ENCODE assay signal across 16 cellular contexts in the genomic region with DNA sequence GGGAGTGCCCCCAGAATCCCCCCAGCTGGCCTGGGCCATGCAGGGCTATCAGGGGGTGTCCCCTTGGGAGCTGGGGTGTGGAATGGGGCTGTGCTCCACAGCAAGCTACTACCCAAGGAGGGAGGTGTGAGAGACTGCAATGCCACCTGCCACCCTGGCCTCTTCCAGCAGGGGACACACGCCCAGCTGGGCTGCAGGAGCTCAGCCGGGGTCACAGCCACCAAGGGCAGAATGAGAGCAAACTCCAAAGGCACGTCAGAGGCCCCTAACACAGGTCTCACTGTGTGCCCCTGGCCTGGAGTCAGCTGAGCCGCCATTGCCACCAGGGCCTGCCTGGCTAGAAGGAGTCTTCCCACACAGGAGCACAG. TPM values are rescaled to one million over a fixed set of nuclear protein-coding genes. Genes with fewer than 3 reads are reported as not detected.
DNase-seq lines count a peak whose midpoint lies in the region; ATAC-seq and TF ChIP-seq lines count a peak whose summit lies in the region.
"Had no signal": no experiment of that assay in that cellular context is flagged by ENCODE, and none has a peak within 500 bp of the region (broad histone marks: within the 10 kb centered on the region; RNA-seq: fewer than 3 reads in every experiment).

No MANE protein-coding gene starts in this region.

- H3K27me3 Mint-ChIP-seq in glutamatergic neuron (ENCODE audit: unreplicated experiment) = peaks cover 5% of the 10 kb centered on the region
- H3K27me3 Mint-ChIP-seq in CD4-positive, alpha-beta T cell = no peaks in the 10 kb centered on the region

- WGBS in neuronal stem cell (ENCODE audit: extremely low coverage in 2 of 2, insufficient read length in 2 of 2, insufficient replicate concordance in 1 of 2), 2 donors = no CpG with 5 or more reads among the region's 4 CpGs

- H2BK5ac ChIP-seq in neuronal stem cell (ENCODE audit: low read length) = no peak overlapping the region

- H3K9me3 ChIP-seq in right atrium auricular region (no peaks in the 10 kb centered on the region), neuronal stem cell (replicated peaks in 1 of 2; ENCODE audit: control insufficient read depth in 2 of 2, insufficient read depth in 1 of 2, low read depth in 1 of 2, low read length in 2 of 2) (no peaks in the 10 kb centered on the region)
- H3K9me3 ChIP-seq in CD4-positive, alpha-beta T cell (ENCODE audit: control insufficient read depth, low read length) = no peaks in the 10 kb centered on the region

- DNase-seq in Right ventricle myocardium inferior (ENCODE audit: missing footprints) = peak; percentile 58
- no peak for DNase-seq in right atrium auricular region (ENCODE audit: low spot score)
- no peak for DNase-seq in glutamatergic neuron
- no peak for DNase-seq in neuronal stem cell (ENCODE audit: low spot score)
- DNase-seq in CD4-positive, alpha-beta T cell = no peak
- DNase-seq in effector CD4-positive, alpha-beta T cell = no peak
- no peak for DNase-seq in NCI-H345 (lab: John Stamatoyannopoulos, UW)
- DNase-seq: C1 segment of cervical spinal cord, GF-D8, GM23248, HCEC 1CT, NCI-H1436, NCI-H2029 treated with DMSO at 0.1 percent for 48 hours, NCI-H748 treated with DMSO at 0.1 percent for 48 hours, RPMI8226 had no signal

- CTCF ChIA-PET in CD4-positive, alpha-beta T cell (lab: Charles Lee) = no interaction called here

- no peaks in the 10 kb centered on the region for H3K36me3 Mint-ChIP-seq in glutamatergic neuron (ENCODE audit: unreplicated experiment)
- peaks cover 18% of the 10 kb centered on the region for H3K36me3 Mint-ChIP-seq in CD4-positive, alpha-beta T cell (ENCODE audit: low read depth)

- H2BK15ac ChIP-seq in neuronal stem cell (ENCODE audit: low read length) = no peak overlapping the region

- peaks cover 40% of the 10 kb centered on the region for H3K79me1 ChIP-seq in neuronal stem cell (ENCODE audit: low read depth, low read length)

- no peak overlapping the region for H2BK120ac ChIP-seq in neuronal stem cell (ENCODE audit: low read depth, low read length)

- POLR2A ChIA-PET in CD4-positive, alpha-beta T cell (lab: Charles Lee) = no interaction called here

- no peak overlapping the region for H3K4ac ChIP-seq in neuronal stem cell (ENCODE audit: low read length)

- peak; percentile 32 for ATAC-seq in Right ventricle myocardium inferior
- ATAC-seq in CD4-positive, alpha-beta T cell (ENCODE audit: poor library complexity) = no peak
- ATAC-seq: K562 had no signal

- no peak overlapping the region for H3K9ac ChIP-seq in neuronal stem cell (ENCODE audit: low read depth, low read length, poor library complexity)
- H3K9ac ChIP-seq: GM23248 had no signal

- H3K23ac ChIP-seq in neuronal stem cell (ENCODE audit: low read depth, low read length, poor library complexity) = no peak overlapping the region

- no peak overlapping the region for H3K14ac ChIP-seq in neuronal stem cell (ENCODE audit: low read length)

- no peak overlapping the region for H4K91ac ChIP-seq in neuronal stem cell (ENCODE audit: low read depth, low read length, poor library complexity)

- peaks cover 22% of the 10 kb centered on the region for H3K4me1 Mint-ChIP-seq in glutamatergic neuron (ENCODE audit: low read depth, unreplicated experiment)
- peaks cover 1% of the 10 kb centered on the region for H3K4me1 Mint-ChIP-seq in CD4-positive, alpha-beta T cell (ENCODE audit: low read depth)

- H4K8ac ChIP-seq in neuronal stem cell (ENCODE audit: low read depth, low read length) = peak overlapping the region; percentile 29

- H3K4me2 ChIP-seq in neuronal stem cell (ENCODE audit: insufficient read depth, low read length, poor library complexity, severe bottlenecking) = no peak overlapping the region

- H3K18ac ChIP-seq in neuronal stem cell (ENCODE audit: low read length) = peak overlapping the region; percentile 38

- intact Hi-C loops in Right ventricle myocardium inferior (cut with DNase I) = no loop called here
- intact Hi-C loops in CD4-positive, alpha-beta T cell (cut with DNase I, micrococcal nuclease) = no loop called here

- peak overlapping the region; percentile 62 for H3K27ac Mint-ChIP-seq in glutamatergic neuron (ENCODE audit: unreplicated experiment)
- no peak overlapping the region for H3K27ac Mint-ChIP-seq in CD4-positive, alpha-beta T cell

- H2AFZ ChIP-seq in neuronal stem cell (ENCODE audit: low read length) = no peak overlapping the region
- H2AFZ ChIP-seq: GM23248 had no signal

- H3K27me3 ChIP-seq in right atrium auricular region (no peaks in the 10 kb centered on the region), neuronal stem cell (ENCODE audit: control insufficient read depth in 3 of 3, insufficient read depth in 3 of 3, low read depth in 1 of 3, low read length in 3 of 3) (no peaks in the 10 kb centered on the region)
- no peaks in the 10 kb centered on the region for H3K27me3 ChIP-seq in CD4-positive, alpha-beta T cell (ENCODE audit: control insufficient read depth, insufficient read depth, low read length)

- H3K4me3 Mint-ChIP-seq in glutamatergic neuron (ENCODE audit: unreplicated experiment) = no peak overlapping the region
- no peak overlapping the region for H3K4me3 Mint-ChIP-seq in CD4-positive, alpha-beta T cell

- no peaks in the 10 kb centered on the region for H3K9me3 Mint-ChIP-seq in glutamatergic neuron (ENCODE audit: unreplicated experiment)
- no peaks in the 10 kb centered on the region for H3K9me3 Mint-ChIP-seq in CD4-positive, alpha-beta T cell

- no peak overlapping the region for H2AK5ac ChIP-seq in neuronal stem cell (ENCODE audit: low read depth, low read length)

- no peak overlapping the region for H2BK12ac ChIP-seq in neuronal stem cell (ENCODE audit: low read length)

- no peak for TF ChIP-seq CTCF in right atrium auricular region (IDR thresholded peaks at IDR 0.05)
- TF ChIP-seq CTCF in glutamatergic neuron (IDR thresholded peaks at IDR 0.05; ENCODE audit: partially characterized antibody, unreplicated experiment) = no peak
- no peak for TF ChIP-seq CTCF in CD4-positive, alpha-beta T cell (IDR thresholded peaks at IDR 0.05)

- H3K4me3 ChIP-seq in right atrium auricular region (no peak overlapping the region), neuronal stem cell (ENCODE audit: low read length in 2 of 2) (no peak overlapping the region)
- H3K4me3 ChIP-seq: GM23248, K562 had no signal

- peaks cover 38% of the 10 kb centered on the region for H3K36me3 ChIP-seq in right atrium auricular region
- peaks cover 29 to 75% of the 10 kb centered on the region in 2 donors for H3K36me3 ChIP-seq in neuronal stem cell (replicated peaks in 1 of 2; ENCODE audit: control insufficient read depth in 2 of 2, insufficient read depth in 2 of 2, low read length in 2 of 2)

- H3K4me1 ChIP-seq in right atrium auricular region = peaks cover 0 to 63% of the 10 kb centered on the region in 2 donors
- peaks cover 7 to 19% of the 10 kb centered on the region in 2 donors for H3K4me1 ChIP-seq in neuronal stem cell (ENCODE audit: control insufficient read depth in 2 of 2, insufficient read depth in 1 of 2, low read depth in 1 of 2, low read length in 2 of 2)

- H3K27ac ChIP-seq in right atrium auricular region = peak overlapping the region in 1 of 2 donors; percentile 54
- H3K27ac ChIP-seq in neuronal stem cell (replicated peaks; ENCODE audit: low read length) = no peak overlapping the region
- no peak overlapping the region for H3K27ac ChIP-seq in CD4-positive, alpha-beta T cell (ENCODE audit: low read depth, low read length)
- H3K27ac ChIP-seq: GM23248 had no signal

RNA-seq across cellular contexts. Expression of a gene that starts 55.5 kb away (rescaled TPM):
- total RNA-seq in Right ventricle myocardium inferior (40.1 TPM), right atrium auricular region (10 to 100 TPM; 21.2 to 36.9 TPM), glutamatergic neuron (ENCODE audit: unreplicated experiment) (52.9 TPM)
- polyA plus RNA-seq in neuronal stem cell (2013, experiment 1 of 2) = 43.3 TPM
- 43.5 TPM for polyA plus RNA-seq in neuronal stem cell (2013, experiment 2 of 2)
- total RNA-seq in CD4-positive, alpha-beta T cell = 10 to 100 TPM; 18.3 to 22.1 TPM
